ENCODE assay signal across 1 cellular context in genomic region chr7:81527651-81528050, GRCh38.
TF ChIP-seq lines count a peak whose summit lies in the region.

No MANE protein-coding gene starts in this region.

TF ChIP-seq in GM23338, 12 proteins besides CTCF, POLR2A, EP300 and RAD21 (continued from another document):
- TF ChIP-seq ETS1 (IDR thresholded peaks at IDR 0.05), result no peak
- no peak for TF ChIP-seq STAT1 (IDR thresholded peaks at IDR 0.05; ENCODE audit: unreplicated experiment)
- TF ChIP-seq REST (IDR thresholded peaks at IDR 0.05; ENCODE audit: unreplicated experiment), result no peak
- no peak for TF ChIP-seq ZNF114 (CRISPR knock-in tag; IDR thresholded peaks at IDR 0.05)
- no peak for TF ChIP-seq CREB1 (CRISPR knock-in tag; IDR thresholded peaks at IDR 0.05; ENCODE audit: low read depth)
- no peak for TF ChIP-seq EZH2 (IDR thresholded peaks at IDR 0.05; ENCODE audit: low read depth, unreplicated experiment)
- no peak for TF ChIP-seq ZNF331 (CRISPR knock-in tag; IDR thresholded peaks at IDR 0.05; ENCODE audit: low read depth)
TF ChIP-seq in GM23338: peak in this region for 0.
